In genomic region chr12:63843613-63844390, GRCh38 we compare ENCODE assay signal across 8 cellular contexts. TPM values are rescaled to one million over a fixed set of nuclear protein-coding genes. Genes with fewer than 3 reads are reported as not detected.
DNase-seq lines count a peak whose midpoint lies in the region; FAIRE-seq and TF ChIP-seq lines count a peak whose summit lies in the region.

No MANE protein-coding gene starts in this region.

- peak overlapping the region; percentile 80 for H3K4me3 ChIP-seq in LNCaP clone FGC (ENCODE audit: low read depth, low read length)
- peak overlapping the region; percentile 82 for H3K4me3 ChIP-seq in neuron (ENCODE audit: low read length)
- H3K4me3 ChIP-seq in stomach smooth muscle (ENCODE audit: low read length in 2 of 2), result peak overlapping the region; percentile 94 to 97

- H3K27me3 ChIP-seq in neuron (ENCODE audit: insufficient read depth, low read length) (no peaks in the 10 kb centered on the region), stomach smooth muscle (ENCODE audit: control insufficient read depth in 1 of 2, insufficient read depth in 2 of 2, low read length in 2 of 2) (no peaks in the 10 kb centered on the region)

- peak; percentile 100 for TF ChIP-seq CTCF in LNCaP clone FGC (IDR thresholded peaks at IDR 0.05; ENCODE audit: control insufficient read depth, extremely low read depth, insufficient read depth)

- H3K36me3 ChIP-seq in neuron (ENCODE audit: insufficient read depth, low read length) (no peaks in the 10 kb centered on the region), stomach smooth muscle (ENCODE audit: control insufficient read depth in 2 of 2, insufficient read depth in 2 of 2, low read length in 2 of 2) (no peaks in the 10 kb centered on the region)

- H3K9me3 ChIP-seq in neuron (ENCODE audit: low read length), result no peaks in the 10 kb centered on the region
- no peaks in the 10 kb centered on the region for H3K9me3 ChIP-seq in stomach smooth muscle (ENCODE audit: control insufficient read depth in 2 of 2, low read length in 2 of 2)

- peaks cover 14% of the 10 kb centered on the region for H3K4me1 ChIP-seq in neuron (ENCODE audit: insufficient read depth, low read length)
- H3K4me1 ChIP-seq in stomach smooth muscle (ENCODE audit: control insufficient read depth, insufficient read depth, low read length), result peaks cover 9% of the 10 kb centered on the region

- FAIRE-seq in frontal cortex (lab: Jason Lieb, UNC), result no peak

- H3K9ac ChIP-seq in stomach smooth muscle (ENCODE audit: low read length in 2 of 2), result peak overlapping the region; percentile 86 to 88

- DNase-seq in EL (peak; percentile 95), H4 (ENCODE audit: low spot score) (peak; percentile 87), LNCaP clone FGC (ENCODE audit: low read depth) (peak; percentile 76), SHP77 (lab: John Stamatoyannopoulos, UW) (peak; percentile 90 to 93), frontal cortex (ENCODE audit: low spot score in 2 of 2) (peak; percentile 85 to 92)
- DNase-seq in activated gamma-delta T cell treated with anti-CD3 and anti-CD28 coated beads, Interleukin-2, amount 50 U/mL, for 16 hours (ENCODE audit: low read depth), result peak; percentile 67

- H2AFZ ChIP-seq in neuron (ENCODE audit: low read depth, low read length), result peak overlapping the region; percentile 94

- peak overlapping the region; percentile 84 for H3K27ac ChIP-seq in stomach smooth muscle (ENCODE audit: low read length)

RNA-seq across cellular contexts. Expression of gene SRGAP1, which starts 0.7 kb away (rescaled TPM):
- 1.6 and 2.1 TPM in 2 replicates for total RNA-seq in H4 (2014; rRNA removed; shearing (Covaris generic))
- 40.8 TPM for total RNA-seq in frontal cortex

Comparison
In these comparisons a context has a peak if more than half of its experiments do, and no peak if none do; other contexts are left out.
1. Peak in every context shown above with its lines: DNase-seq, H3K4me3 ChIP-seq and H3K27ac ChIP-seq.
2. RNA of gene SRGAP1, which starts 0.7 kb away (total RNA-seq): 40.8 TPM in frontal cortex (single experiment); 1.6 to 2.1 TPM in H4; every median in the first group is over 10 times any median in the second.